Comparison of ENCODE assay signal across 8 cellular contexts in genomic region chr17:76816590-76817135, GRCh38. TPM values are rescaled to one million over a fixed set of nuclear protein-coding genes. Genes with fewer than 3 reads are reported as not detected.
DNase-seq lines count a peak whose midpoint lies in the region; ATAC-seq, FAIRE-seq and TF ChIP-seq lines count a peak whose summit lies in the region.

No MANE protein-coding gene starts in this region.

- TF ChIP-seq CTCF in D721Med (IDR thresholded peaks at IDR 0.05; ENCODE audit: insufficient read depth, missing control alignments) (peak; percentile 98), RWPE2 (IDR thresholded peaks at IDR 0.05; ENCODE audit: poor library complexity, severe bottlenecking) (peak; percentile 71), heart left ventricle (IDR thresholded peaks at IDR 0.05) (peak; percentile 18 to 60 (median 44))

- H3K9me3 ChIP-seq in RWPE2 (ENCODE audit: severe bottlenecking) = no peaks in the 10 kb centered on the region
- no peaks in the 10 kb centered on the region for H3K9me3 ChIP-seq in heart left ventricle

- no peak for FAIRE-seq in D721Med (lab: Jason Lieb, UNC)

- H3K4me3 ChIP-seq in RWPE2 (ENCODE audit: severe bottlenecking) (no peak overlapping the region), heart left ventricle (no peak overlapping the region)

- H3K27me3 ChIP-seq in RWPE2 (ENCODE audit: insufficient read depth, poor library complexity, severe bottlenecking) = no peaks in the 10 kb centered on the region
- H3K27me3 ChIP-seq in heart left ventricle = peaks cover 0 to 10% (median 0%) of the 10 kb centered on the region in 9 donors

- intact Hi-C loops in heart left ventricle (cut with DNase I) = loop anchor here in 2 of 10 donors (2.0 to 5.0 kb wide), 2 partner anchors 241 to 250 kb away; no protein-coding TSS in a partner anchor

- no peaks in the 10 kb centered on the region for H3K4me1 ChIP-seq in RWPE2 (ENCODE audit: insufficient read depth, poor library complexity, severe bottlenecking)
- H3K4me1 ChIP-seq in heart left ventricle = peaks cover 0 to 5% (median 0%) of the 10 kb centered on the region in 12 donors

- H3K27ac ChIP-seq in RWPE2 (ENCODE audit: poor library complexity, severe bottlenecking) (no peak overlapping the region), heart left ventricle (no peak overlapping the region)

- WGBS in heart left ventricle, 4 donors = 8 to 13% (median 9%) methylated on average over 8 of the region's 8 CpGs

- TF ChIP-seq POLR2A in heart left ventricle (IDR thresholded peaks at IDR 0.05) = no peak

- peak; percentile 58 for DNase-seq in D721Med (ENCODE audit: insufficient read length, low spot score)
- DNase-seq in Kasumi-1 (lab: John Stamatoyannopoulos, UW) = peak; percentile 92 to 95
- DNase-seq in RWPE2 (ENCODE audit: low spot score) = no peak
- DNase-seq in activated T-helper 9 cell treated with anti-CD3 and anti-CD28 coated beads, Interleukin-2, amount 50 U/mL, for 16 hours (ENCODE audit: low read depth) = peak; percentile 9
- no peak for DNase-seq in heart left ventricle
- peak; percentile 17 to 24 for DNase-seq in stimulated activated CD4-positive, alpha-beta T cell treated with anti-CD3 and anti-CD28 coated beads, Interleukin-12 subunit alpha, Interleukin-12 subunit beta, amount 100 ng/mL, for 24 hours (ENCODE audit: low read depth in 2 of 2)

- ATAC-seq in RWPE2 (ENCODE audit: low read depth) (peak; percentile 79), heart left ventricle (peak in 2 of 4 donors; percentile 48 to 62), GM19324 (IDR thresholded peaks at IDR 0.05; ENCODE audit: low FRiP score, unreplicated experiment) (no peak), HG02763 (IDR thresholded peaks at IDR 0.05; ENCODE audit: unreplicated experiment) (no peak)

- H3K36me3 ChIP-seq in RWPE2 (ENCODE audit: low read depth) (no peaks in the 10 kb centered on the region), heart left ventricle (no peaks in the 10 kb centered on the region)

RNA-seq across cellular contexts. Expression of gene MGAT5B, which starts 51.5 kb away (rescaled TPM):
- under 1 TPM in 4 of 9 donors, not detected in 5; 0.13 to 0.21 (median 0.15) TPM for total RNA-seq in heart left ventricle
- under 1 TPM in 1 of 2 donors, not detected in 1; 0.07 TPM for polyA plus RNA-seq in heart left ventricle

Comparison
In these comparisons a context has a peak if more than half of its experiments do, and no peak if none do; other contexts are left out.
1. DNase-seq: peak in D721Med (single experiment), Kasumi-1 (2 of 2), activated T-helper 9 cell treated with anti-CD3 and anti-CD28 coated beads, Interleukin-2, amount 50 U/mL, for 16 hours (single experiment) and stimulated activated CD4-positive, alpha-beta T cell treated with anti-CD3 and anti-CD28 coated beads, Interleukin-12 subunit alpha, Interleukin-12 subunit beta, amount 100 ng/mL, for 24 hours (2 of 2); none in RWPE2 (single experiment) and heart left ventricle (0 of 5).
2. CTCF ChIP-seq: peak in every context shown above with its lines; median percentile 98 in D721Med; 71 in RWPE2; 44 in heart left ventricle.